Comparison of ENCODE assay signal across 30 cellular contexts in the genomic region with DNA sequence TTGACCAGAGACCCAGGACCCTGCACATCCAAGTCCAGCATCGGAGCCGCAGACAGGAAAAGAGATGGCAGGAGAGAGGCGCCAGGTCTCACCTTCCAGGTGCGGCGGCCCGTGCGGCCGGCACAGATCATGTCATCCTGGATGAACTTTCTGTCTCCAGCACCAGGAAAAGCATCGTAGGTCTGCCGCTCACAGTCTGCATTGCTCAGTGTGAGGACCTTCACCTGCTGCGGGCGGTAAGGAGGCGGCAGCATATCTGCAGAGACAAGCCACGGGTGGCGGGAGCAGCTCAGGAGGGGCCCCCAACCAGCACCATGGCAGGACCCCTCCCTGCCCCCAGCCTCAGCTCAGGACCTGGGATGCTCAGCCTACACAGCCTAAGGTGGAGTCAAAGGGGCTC.
"Had no signal": no experiment of that assay in that cellular context is flagged by ENCODE, and none has a peak within 500 bp of the region (broad histone marks: within the 10 kb centered on the region; RNA-seq: fewer than 3 reads in every experiment).

No MANE protein-coding gene starts in this region.

- DNase-seq: activated B cell treated with CpG ODN at 0.5 μM for 24 hours; activated CD4-positive, alpha-beta memory T cell treated with anti-CD3 and anti-CD28 coated beads for 36 hours; activated CD4-positive, alpha-beta T cell treated with anti-CD3 and anti-CD28 coated beads for 4 hours; activated CD4-positive, alpha-beta T cell treated with anti-CD3 and anti-CD28 coated beads, Interleukin-2, amount 10 ng/mL, durations not matched to agents 24 days and 14 days; activated CD4-positive, alpha-beta T cell treated with anti-CD3 and anti-CD28 coated beads, Interleukin-2, amount 50 U/mL, for 1 hour; activated CD4-positive, alpha-beta T cell treated with anti-CD3 and anti-CD28 coated beads, Interleukin-2, amount 50 U/mL, for 4 hours; activated CD4-positive, CD25-positive, alpha-beta regulatory T cell treated with anti-CD3 and anti-CD28 coated beads, Interleukin-2, amount 50 U/mL, for 72 hours; activated CD8-positive, alpha-beta memory T cell treated with anti-CD3 and anti-CD28 coated beads, Interleukin-2, amount 50 U/mL, for 4 hours; activated CD8-positive, alpha-beta T cell treated with anti-CD3 and anti-CD28 coated beads for 36 hours; activated effector memory CD4-positive, alpha-beta T cell treated with anti-CD3 and anti-CD28 coated beads, Interleukin-2, amount 50 U/mL, for 16 hours; activated gamma-delta T cell treated with Interleukin-2 at 50 U/mL for 16 hours; activated naive CD4-positive, alpha-beta T cell; activated naive CD4-positive, alpha-beta T cell treated with anti-CD3 and anti-CD28 coated beads for 36 hours; activated naive CD4-positive, alpha-beta T cell treated with anti-CD3 and anti-CD28 coated beads, Interleukin-2, amount 50 U/mL, for 16 hours; activated naive CD8-positive, alpha-beta T cell treated with anti-CD3 and anti-CD28 coated beads for 36 hours; activated T-cell treated with anti-CD3 and anti-CD28 coated beads for 4 hours; activated T-cell treated with anti-CD3 and anti-CD28 coated beads, Interleukin-2, amount 50 U/mL, for 1 hour; activated T-cell treated with anti-CD3 and anti-CD28 coated beads, Interleukin-2, amount 50 U/mL, for 4 hours; activated T-cell treated with anti-CD3 and anti-CD28 coated beads, Interleukin-2, amount 50 U/mL, for 72 hours; adrenal gland; amniotic stem cell; aorta; body of pancreas; brain microvascular endothelial cell; central memory CD4-positive, alpha-beta T cell; T-helper 1 cell; T-helper 2 cell; T-helper 9 cell had no signal

- H3K27me3 ChIP-seq: body of pancreas had no signal

- H3K27ac ChIP-seq: adrenal gland, body of pancreas, brain microvascular endothelial cell, breast epithelium, VCaP had no signal

- H3K4me3 ChIP-seq: adrenal gland, body of pancreas, breast epithelium had no signal

- H3K4me1 ChIP-seq: adrenal gland, breast epithelium had no signal

- H3K36me3 ChIP-seq: adrenal gland, brain microvascular endothelial cell, breast epithelium had no signal

- H3K9me3 ChIP-seq: adrenal gland, body of pancreas, breast epithelium had no signal
